ENCODE assay signal across 8 cellular contexts in the genomic region with DNA sequence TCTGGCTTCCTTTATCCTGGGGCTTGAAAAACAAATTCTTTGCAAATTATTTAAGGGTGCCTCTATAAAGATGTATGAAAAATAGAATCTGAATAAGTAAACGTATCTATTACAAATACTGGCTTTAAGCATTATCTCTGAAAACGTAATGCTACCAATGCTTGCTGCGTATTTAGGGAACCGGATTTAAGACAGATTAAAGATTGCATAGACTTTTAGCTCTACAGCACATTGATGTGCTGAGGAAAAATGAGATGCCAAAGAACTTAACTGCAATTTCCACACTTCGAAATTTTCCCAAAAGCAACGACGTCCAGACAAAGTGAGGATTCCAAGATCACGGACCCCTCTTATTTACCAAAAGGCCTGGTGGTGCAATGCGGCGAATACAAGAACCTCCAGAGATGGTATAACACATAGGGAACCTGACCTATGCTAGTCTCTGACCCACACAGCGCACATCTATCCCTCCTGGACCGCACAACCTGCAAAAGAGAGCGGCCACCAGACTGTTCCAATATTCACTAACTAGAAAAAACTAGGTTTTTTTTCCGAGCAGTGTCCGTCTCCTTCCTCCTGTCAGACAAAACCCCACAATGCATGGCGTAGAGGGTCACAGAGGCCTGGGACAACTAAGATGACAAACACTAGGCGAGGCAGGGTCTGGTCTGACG. TPM values are rescaled to one million over a fixed set of nuclear protein-coding genes. Genes with fewer than 3 reads are reported as not detected.
DNase-seq lines count a peak whose midpoint lies in the region; ATAC-seq, FAIRE-seq and TF ChIP-seq lines count a peak whose summit lies in the region.

No MANE protein-coding gene starts in this region.

- H3K4me3 ChIP-seq in HUES48 (ENCODE audit: low read depth, low read length) (peak overlapping the region; percentile 94), brain microvascular endothelial cell (ENCODE audit: low read depth, low read length) (peak overlapping the region; percentile 97)

- H3K4me1 ChIP-seq in HUES48 (ENCODE audit: control insufficient read depth, insufficient read depth, low read length): peaks cover 12% of the 10 kb centered on the region

- peak; percentile 55 for FAIRE-seq in D721Med (lab: Jason Lieb, UNC)
- no peak for FAIRE-seq in urothelium cell line (lab: Jason Lieb, UNC)

- peak overlapping the region; percentile 98 for H3K27ac ChIP-seq in HUES48 (ENCODE audit: low read depth, low read length)
- peak overlapping the region; percentile 99 for H3K27ac ChIP-seq in brain microvascular endothelial cell

- no peaks in the 10 kb centered on the region for H3K27me3 ChIP-seq in HUES48 (ENCODE audit: control insufficient read depth, insufficient read depth, low read length)
- H3K27me3 ChIP-seq in brain microvascular endothelial cell (replicated peaks): no peaks in the 10 kb centered on the region

- H3K36me3 ChIP-seq in HUES48 (ENCODE audit: control insufficient read depth, insufficient read depth, low read length) (peaks cover 41% of the 10 kb centered on the region), brain microvascular endothelial cell (replicated peaks) (peaks cover 3% of the 10 kb centered on the region)

- DNase-seq in D721Med (ENCODE audit: insufficient read length, low spot score): no peak
- no peak for DNase-seq in brain microvascular endothelial cell
- DNase-seq in left lobe of liver (ENCODE audit: low spot score): no peak
- peak; percentile 16 for DNase-seq in urothelium cell line (ENCODE audit: low spot score)
- no peak for DNase-seq in COR-L47 (lab: John Stamatoyannopoulos, UW)
- no peak for DNase-seq in NCI-H446 treated with DMSO at 0.1 percent for 48 hours (lab: John Stamatoyannopoulos, UW)

- no peak for TF ChIP-seq CTCF in D721Med (IDR thresholded peaks at IDR 0.05; ENCODE audit: insufficient read depth, missing control alignments)
- TF ChIP-seq CTCF in brain microvascular endothelial cell (IDR thresholded peaks at IDR 0.05; ENCODE audit: low read depth, low read length, missing control alignments): no peak

- peak overlapping the region; percentile 97 for H3K9ac ChIP-seq in HUES48 (ENCODE audit: low read depth, low read length)

- in situ Hi-C loops in brain microvascular endothelial cell (cut with HindIII; ENCODE audit: low pct_ligation_motif_present, low sequenced_read_pairs): no loop called here

- ATAC-seq in GM21447 (IDR thresholded peaks at IDR 0.05; ENCODE audit: unreplicated experiment): peak; percentile 25
- peak; percentile 28 for ATAC-seq in left lobe of liver

- H3K9me3 ChIP-seq in HUES48 (ENCODE audit: control insufficient read depth, insufficient read depth, low read length): no peaks in the 10 kb centered on the region

RNA-seq across cellular contexts. Expression of gene PHF14, which starts 34.3 kb away (rescaled TPM):
- total RNA-seq in left lobe of liver: 14.7 TPM
